In genomic region chr1:179036844-179037465, GRCh38 we compare ENCODE assay signal across 10 cellular contexts. TPM values are rescaled to one million over a fixed set of nuclear protein-coding genes. Genes with fewer than 3 reads are reported as not detected.
DNase-seq lines count a peak whose midpoint lies in the region; ATAC-seq, FAIRE-seq and TF ChIP-seq lines count a peak whose summit lies in the region.
"Had no signal": no experiment of that assay in that cellular context is flagged by ENCODE, and none has a peak within 500 bp of the region (broad histone marks: within the 10 kb centered on the region; RNA-seq: fewer than 3 reads in every experiment).

No MANE protein-coding gene starts in this region.

- H3K9me3 ChIP-seq in kidney (ENCODE audit: control insufficient read depth in 1 of 2, low read length in 2 of 2): no peaks in the 10 kb centered on the region
- H3K9me3 ChIP-seq: spleen had no signal

- no peaks in the 10 kb centered on the region for H3K27me3 Mint-ChIP-seq in naive thymus-derived CD8-positive, alpha-beta T cell

- no peak overlapping the region for H3K4me3 ChIP-seq in kidney (ENCODE audit: low read length in 2 of 2)
- H3K4me3 ChIP-seq: spleen had no signal

- H3K27ac Mint-ChIP-seq in naive thymus-derived CD8-positive, alpha-beta T cell: peak overlapping the region in 9 of 10 donors; percentile 25 to 81 (median 69)

- H3K36me3 ChIP-seq in kidney (ENCODE audit: control insufficient read depth in 1 of 2, insufficient read depth in 2 of 2, low read length in 2 of 2): no peaks in the 10 kb centered on the region
- H3K36me3 ChIP-seq: spleen had no signal

- H3K4me1 ChIP-seq in kidney (ENCODE audit: control insufficient read depth in 1 of 2, insufficient read depth in 1 of 2, low read depth in 1 of 2, low read length in 2 of 2): peaks cover 0 to 3% of the 10 kb centered on the region in 2 donors

- no peaks in the 10 kb centered on the region for H3K36me3 Mint-ChIP-seq in naive thymus-derived CD8-positive, alpha-beta T cell

- ATAC-seq in GM18511 (IDR thresholded peaks at IDR 0.05; ENCODE audit: unreplicated experiment) (peak; percentile 59), HG02571 (IDR thresholded peaks at IDR 0.05; ENCODE audit: unreplicated experiment) (peak; percentile 46), SK-N-SH treated with all-trans-retinoic acid at 6 μM for 48 hours (peak; percentile 18), HG03565 (IDR thresholded peaks at IDR 0.05; ENCODE audit: unreplicated experiment) (no peak)
- ATAC-seq in naive thymus-derived CD8-positive, alpha-beta T cell: peak; percentile 58 to 74

- peak overlapping the region in 9 of 10 donors; percentile 2 to 53 (median 13) for H3K4me3 Mint-ChIP-seq in naive thymus-derived CD8-positive, alpha-beta T cell

- no peak overlapping the region for H3K9ac ChIP-seq in kidney (ENCODE audit: low read length in 2 of 2)

- no peak for FAIRE-seq in kidney (lab: Jason Lieb, UNC)
- FAIRE-seq: TTC549 had no signal

- POLR2A ChIA-PET in naive thymus-derived CD8-positive, alpha-beta T cell (lab: Charles Lee): no interaction called here

- H3K9me3 Mint-ChIP-seq in naive thymus-derived CD8-positive, alpha-beta T cell: no peaks in the 10 kb centered on the region

- peak in 2 of 10 donors; percentile 26 to 28 for DNase-seq in naive thymus-derived CD8-positive, alpha-beta T cell
- no peak for DNase-seq in cerebellar cortex (ENCODE audit: low spot score)
- no peak for DNase-seq in kidney
- no peak for DNase-seq in NCI-H748 (lab: John Stamatoyannopoulos, UW; ENCODE audit: unreplicated experiment)
- DNase-seq: spleen had no signal

- H3K4me1 Mint-ChIP-seq in naive thymus-derived CD8-positive, alpha-beta T cell: peaks cover 31 to 67% (median 63%) of the 10 kb centered on the region in 4 donors

- no peak for TF ChIP-seq CTCF in kidney (IDR thresholded peaks at IDR 0.05; ENCODE audit: borderline replicate concordance, extremely low read depth, insufficient read depth)

- H3K27ac ChIP-seq in kidney (ENCODE audit: low read depth in 2 of 2, low read length in 2 of 2): no peak overlapping the region
- H3K27ac ChIP-seq: spleen had no signal

- intact Hi-C loops in kidney (cut with DNase I): no loop called here

TF ChIP-seq in SK-N-SH treated with all-trans-retinoic acid at 6 μM for 48 hours, 23 proteins besides CTCF, POLR2A, EP300 and RAD21:
- TF ChIP-seq ZC3H10 (CRISPR knock-in tag; IDR thresholded peaks at IDR 0.05): no peak
- no peak for TF ChIP-seq TCF4 (CRISPR knock-in tag; IDR thresholded peaks at IDR 0.05; ENCODE audit: borderline replicate concordance)
- TF ChIP-seq CSDC2 (CRISPR knock-in tag; IDR thresholded peaks at IDR 0.05): no peak
- no peak for TF ChIP-seq CREB5 (CRISPR knock-in tag; IDR thresholded peaks at IDR 0.05; ENCODE audit: low read depth)
- no peak for TF ChIP-seq ZNF565 (CRISPR knock-in tag; conservative IDR thresholded peaks at IDR 0.05; ENCODE audit: low read depth)
- no peak for TF ChIP-seq ESRRG (CRISPR knock-in tag; IDR thresholded peaks at IDR 0.05)
- TF ChIP-seq RARB (CRISPR knock-in tag; IDR thresholded peaks at IDR 0.05): no peak
- TF ChIP-seq BACH2 (CRISPR knock-in tag; IDR thresholded peaks at IDR 0.05; ENCODE audit: borderline replicate concordance): no peak
- TF ChIP-seq CSRNP3 (CRISPR knock-in tag; IDR thresholded peaks at IDR 0.05): no peak
- no peak for TF ChIP-seq ISL1 (CRISPR knock-in tag; IDR thresholded peaks at IDR 0.05)
- no peak for TF ChIP-seq OSR1 (CRISPR knock-in tag; IDR thresholded peaks at IDR 0.05)
- no peak for TF ChIP-seq SNAI2 (CRISPR knock-in tag; IDR thresholded peaks at IDR 0.05)
- TF ChIP-seq PPARA (CRISPR knock-in tag; IDR thresholded peaks at IDR 0.05; ENCODE audit: borderline replicate concordance): no peak
- no peak for TF ChIP-seq TSHZ2 (CRISPR knock-in tag; IDR thresholded peaks at IDR 0.05)
- TF ChIP-seq ARNTL (CRISPR knock-in tag; IDR thresholded peaks at IDR 0.05; ENCODE audit: borderline replicate concordance, low read depth): no peak
- no peak for TF ChIP-seq ZFP3 (CRISPR knock-in tag; IDR thresholded peaks at IDR 0.05)
- TF ChIP-seq ZNF8 (CRISPR knock-in tag; IDR thresholded peaks at IDR 0.05): no peak

RNA-seq across cellular contexts. Expression of gene FAM20B, which starts 11.3 kb away (rescaled TPM):
- total RNA-seq in naive thymus-derived CD8-positive, alpha-beta T cell: 10 to 100 TPM; 22.7 to 23.7 TPM
- 1 to 10 TPM; 5.1 to 7.7 (median 7.5) TPM for polyA plus RNA-seq in naive thymus-derived CD8-positive, alpha-beta T cell
- 50.2 TPM for total RNA-seq in kidney
- polyA plus RNA-seq in kidney (ENCODE audit: insufficient read depth, low read depth, low replicate concordance): 17.0 TPM

RNA-seq across cellular contexts. Expression of gene TOR3A, which starts 44.9 kb away (rescaled TPM):
- 10 to 100 TPM; 21.5 to 25.1 TPM for total RNA-seq in naive thymus-derived CD8-positive, alpha-beta T cell
- polyA plus RNA-seq in naive thymus-derived CD8-positive, alpha-beta T cell: 10 to 100 TPM; 27.6 to 40.5 (median 29.4) TPM
- total RNA-seq in kidney: 33.1 TPM
- 23.1 TPM for polyA plus RNA-seq in kidney (ENCODE audit: insufficient read depth, low read depth, low replicate concordance)
